In genomic region chr2:55618649-55619055, GRCh38 we compare ENCODE assay signal across 8 cellular contexts.
DNase-seq lines count a peak whose midpoint lies in the region; ATAC-seq and TF ChIP-seq lines count a peak whose summit lies in the region.

No MANE protein-coding gene starts in this region.

- ATAC-seq in HG03196 (IDR thresholded peaks at IDR 0.05; ENCODE audit: unreplicated experiment), result peak; percentile 28
- peak; percentile 7 for ATAC-seq in effector memory CD8-positive, alpha-beta T cell (replicated peaks)

- peak; percentile 22 for DNase-seq in NCI-H345 treated with DMSO at 0.1 percent for 48 hours (lab: John Stamatoyannopoulos, UW; ENCODE audit: unreplicated experiment)
- DNase-seq in activated CD4-positive, alpha-beta T cell treated with anti-CD3 and anti-CD28 coated beads, Interleukin-2, amount 50 U/mL, for 4 hours, result peak; percentile 35 to 39
- peak; percentile 37 to 44 (median 43) for DNase-seq in effector memory CD8-positive, alpha-beta T cell
- DNase-seq in medulla oblongata (ENCODE audit: extremely low spot score), result peak; percentile 75
- DNase-seq in stimulated activated naive CD4-positive, alpha-beta T cell (lab: John Stamatoyannopoulos, UW), result peak; percentile 34 to 62 (median 46)

- H3K27ac Mint-ChIP-seq in effector memory CD8-positive, alpha-beta T cell, result no peak overlapping the region

- no peak overlapping the region for H3K4me3 Mint-ChIP-seq in effector memory CD8-positive, alpha-beta T cell

- in situ Hi-C loops in GM18951 (cut with MboI; ENCODE audit: low sequenced_read_pairs, unreplicated experiment), result no loop called here

- TF ChIP-seq POLR2A in GM18951 (IDR thresholded peaks at IDR 0.05; ENCODE audit: extremely low read depth, insufficient read depth, insufficient read length), result peak; percentile 37

- H3K36me3 Mint-ChIP-seq in effector memory CD8-positive, alpha-beta T cell (ENCODE audit: insufficient read depth), result peaks cover 24% of the 10 kb centered on the region

- no peaks in the 10 kb centered on the region for H3K9me3 Mint-ChIP-seq in effector memory CD8-positive, alpha-beta T cell

- peaks cover 34 to 53% of the 10 kb centered on the region in 2 donors for H3K4me1 Mint-ChIP-seq in effector memory CD8-positive, alpha-beta T cell (ENCODE audit: low read depth in 2 of 2)

- peak overlapping the region; percentile 99 for H3K27ac ChIP-seq in C4-2B

- no peaks in the 10 kb centered on the region for H3K27me3 Mint-ChIP-seq in effector memory CD8-positive, alpha-beta T cell

- no peak for TF ChIP-seq CTCF in C4-2B (conservative IDR thresholded peaks at IDR 0.05)

Comparison
In these comparisons a context has a peak if more than half of its experiments do, and no peak if none do; other contexts are left out.
1. Peak in every context shown above with its lines: DNase-seq, ATAC-seq and H3K27ac ChIP-seq.
2. DNase-seq: peak in every context shown above with its lines; median percentile 75 in medulla oblongata; 46 in stimulated activated naive CD4-positive, alpha-beta T cell; 43 in effector memory CD8-positive, alpha-beta T cell; 37 in activated CD4-positive, alpha-beta T cell treated with anti-CD3 and anti-CD28 coated beads, Interleukin-2, amount 50 U/mL, for 4 hours; 22 in NCI-H345 treated with DMSO at 0.1 percent for 48 hours.